8 cellular contexts compared by ENCODE assay signal in genomic region chr10:102713483-102713813, GRCh38. TPM values are rescaled to one million over a fixed set of nuclear protein-coding genes. Genes with fewer than 3 reads are reported as not detected.
DNase-seq lines count a peak whose midpoint lies in the region; ATAC-seq and TF ChIP-seq lines count a peak whose summit lies in the region.

No MANE protein-coding gene starts in this region.

- TF ChIP-seq EP300 in ovary (IDR thresholded peaks at IDR 0.05), result no peak

- WGBS in ovary, 3 donors, result 0 to 1% (median 1%) methylated on average over 16 of the region's 16 CpGs

- intact Hi-C loops in ovary (cut with DNase I), result loop anchor here in 2 of 4 donors (5.0 to 10.0 kb wide), 4 partner anchors 36 to 209 kb away; partner anchors contain the start of genes ACTR1A (in 1 of the 2), SUFU (in 1 of the 2) and TRIM8 (in 1 of the 2)

- H3K36me3 ChIP-seq in ovary, result no peaks in the 10 kb centered on the region

- H3K27ac ChIP-seq in VCaP (peak overlapping the region; percentile 84), ovary (peak overlapping the region; percentile 82 to 90)

- no peaks in the 10 kb centered on the region for H3K27me3 ChIP-seq in ovary

- peak; percentile 37 for ATAC-seq in HG02852 (IDR thresholded peaks at IDR 0.05; ENCODE audit: unreplicated experiment)
- no peak for ATAC-seq in GM19455 (IDR thresholded peaks at IDR 0.05; ENCODE audit: unreplicated experiment)

- TF ChIP-seq POLR2A in ovary (IDR thresholded peaks at IDR 0.05), result no peak

- H3K4me3 ChIP-seq in fibroblast of the aortic adventitia (ENCODE audit: low read depth, low read length), result peak overlapping the region; percentile 94
- H3K4me3 ChIP-seq in ovary, result peak overlapping the region; percentile 67

- TF ChIP-seq CTCF in VCaP (conservative IDR thresholded peaks at IDR 0.05) (no peak), fibroblast of the aortic adventitia (IDR thresholded peaks at IDR 0.05; ENCODE audit: insufficient read depth, low read length) (peak; percentile 66), ovary (IDR thresholded peaks at IDR 0.05) (peak in 1 of 3 donors; percentile 50)

- peaks cover 12% of the 10 kb centered on the region for H3K4me1 ChIP-seq in ovary (ENCODE audit: insufficient read depth)

- no peaks in the 10 kb centered on the region for H3K9me3 ChIP-seq in ovary

- DNase-seq in SKM-1 (lab: John Stamatoyannopoulos, UW; ENCODE audit: unreplicated experiment), result peak; percentile 53
- no peak for DNase-seq in SKM-1 treated with dmso at 0.1 percent for 144 hours (lab: John Stamatoyannopoulos, UW; ENCODE audit: unreplicated experiment)
- DNase-seq in fibroblast of the aortic adventitia (ENCODE audit: low read depth), result no peak
- no peak for DNase-seq in ovary
- no peak for DNase-seq in NK-92 treated with Interleukin-12 subunit alpha and Interleukin-12 subunit beta, amount 100 ng/mL, for 24 hours (lab: John Stamatoyannopoulos, UW)

RNA-seq across cellular contexts. Expression of gene ARL3, which starts 0.7 kb away (rescaled TPM):
- total RNA-seq in fibroblast of the aortic adventitia (ENCODE audit: low replicate concordance) (10.4 and 12.1 TPM in 2 replicates), ovary (10 to 100 TPM in 6 of 7 donors, 1 to 10 TPM in 1; 9.5 to 25.6 (median 23.3) TPM)
- polyA plus RNA-seq in ovary, result 10 to 100 TPM; 23.0 to 23.9 TPM

RNA-seq across cellular contexts. Expression of gene SFXN2, which starts 1.0 kb away (rescaled TPM):
- total RNA-seq in fibroblast of the aortic adventitia (ENCODE audit: low replicate concordance) (2.3 and 3.8 TPM in 2 replicates), ovary (10 to 100 TPM in 6 of 7 donors, 1 to 10 TPM in 1; 8.7 to 31.2 (median 20.3) TPM)
- polyA plus RNA-seq in ovary, result 10 to 100 TPM in 1 of 2 donors, 1 to 10 TPM in 1; 6.2 to 11.8 TPM

RNA-seq across cellular contexts. Expression of gene WBP1L, which starts 30.3 kb away (rescaled TPM):
- total RNA-seq in fibroblast of the aortic adventitia (ENCODE audit: low replicate concordance), result 28.4 and 76.1 TPM in 2 replicates
- 10 to 100 TPM; 45.5 to 71.8 (median 51.3) TPM for total RNA-seq in ovary
- polyA plus RNA-seq in ovary, result 10 to 100 TPM; 40.6 to 46.5 TPM
